Comparison of ENCODE assay signal across 32 cellular contexts in the genomic region with DNA sequence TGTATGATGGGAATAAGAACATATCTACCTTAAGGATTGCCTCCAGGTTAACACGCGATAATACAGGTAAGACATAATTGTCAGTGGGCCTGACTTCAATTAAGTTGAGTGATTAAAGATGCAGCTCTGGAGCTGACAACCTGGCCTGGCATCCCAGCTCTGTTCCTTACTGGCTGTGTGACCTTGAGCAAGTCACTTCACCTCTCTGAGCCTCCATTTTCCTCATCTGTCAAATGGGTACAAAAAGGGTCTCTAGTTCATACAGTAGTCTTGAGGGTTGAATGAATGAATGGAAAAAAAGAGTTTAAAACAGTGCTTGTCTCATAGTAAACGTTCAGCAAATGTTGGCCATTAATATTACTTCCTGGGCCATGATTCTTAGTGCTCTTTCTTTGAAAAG.
"Had no signal": no experiment of that assay in that cellular context is flagged by ENCODE, and none has a peak within 500 bp of the region (broad histone marks: within the 10 kb centered on the region; RNA-seq: fewer than 3 reads in every experiment).

No MANE protein-coding gene starts in this region.

- H3K27ac ChIP-seq: adrenal gland, body of pancreas, brain microvascular endothelial cell, breast epithelium had no signal

- FAIRE-seq: astrocyte, TTC549 had no signal

- ATAC-seq: activated CD8-positive, alpha-beta T cell treated with anti-CD3 and anti-CD28 coated beads for 36 hours; activated naive CD4-positive, alpha-beta T cell treated with anti-CD3 and anti-CD28 coated beads, Interleukin-2, amount 50 U/mL, for 72 hours; activated T-cell treated with anti-CD3 and anti-CD28 coated beads, Interleukin-2, amount 50 U/mL, for 4 hours; activated T-cell treated with anti-CD3 and anti-CD28 coated beads, Interleukin-2, amount 50 U/mL, for 72 hours; activated T-helper 17 cell treated with anti-CD3 and anti-CD28 coated beads, Interleukin-2, amount 50 U/mL, for 72 hours; body of pancreas had no signal

- H3K27me3 ChIP-seq: body of pancreas, brain microvascular endothelial cell had no signal

- DNase-seq: activated B cell treated with CpG ODN at 0.5 μM for 24 hours; activated CD4-positive, alpha-beta memory T cell treated with anti-CD3 and anti-CD28 coated beads for 36 hours; activated CD4-positive, alpha-beta T cell treated with anti-CD3 and anti-CD28 coated beads for 4 hours; activated CD4-positive, alpha-beta T cell treated with anti-CD3 and anti-CD28 coated beads, Interleukin-2, amount 10 ng/mL, durations not matched to agents 24 days and 14 days; activated CD4-positive, alpha-beta T cell treated with anti-CD3 and anti-CD28 coated beads, Interleukin-2, amount 50 U/mL, for 1 hour; activated CD4-positive, alpha-beta T cell treated with anti-CD3 and anti-CD28 coated beads, Interleukin-2, amount 50 U/mL, for 4 hours; activated CD4-positive, CD25-positive, alpha-beta regulatory T cell treated with anti-CD3 and anti-CD28 coated beads, Interleukin-2, amount 50 U/mL, for 72 hours; activated CD8-positive, alpha-beta memory T cell treated with anti-CD3 and anti-CD28 coated beads, Interleukin-2, amount 50 U/mL, for 4 hours; activated CD8-positive, alpha-beta T cell treated with anti-CD3 and anti-CD28 coated beads for 36 hours; activated effector memory CD4-positive, alpha-beta T cell treated with anti-CD3 and anti-CD28 coated beads, Interleukin-2, amount 50 U/mL, for 16 hours; activated gamma-delta T cell treated with Interleukin-2 at 50 U/mL for 16 hours; activated naive CD4-positive, alpha-beta T cell; activated naive CD4-positive, alpha-beta T cell treated with anti-CD3 and anti-CD28 coated beads for 36 hours; activated naive CD4-positive, alpha-beta T cell treated with anti-CD3 and anti-CD28 coated beads, Interleukin-2, amount 50 U/mL, for 16 hours; activated naive CD8-positive, alpha-beta T cell treated with anti-CD3 and anti-CD28 coated beads for 36 hours; activated T-cell treated with anti-CD3 and anti-CD28 coated beads for 4 hours; activated T-cell treated with anti-CD3 and anti-CD28 coated beads, Interleukin-2, amount 50 U/mL, for 1 hour; activated T-cell treated with anti-CD3 and anti-CD28 coated beads, Interleukin-2, amount 50 U/mL, for 4 hours; activated T-cell treated with anti-CD3 and anti-CD28 coated beads, Interleukin-2, amount 50 U/mL, for 72 hours; amniotic stem cell; aorta; body of pancreas; brain microvascular endothelial cell; central memory CD4-positive, alpha-beta T cell; T-helper 2 cell; T-helper 9 cell had no signal

- H3K4me3 ChIP-seq: adrenal gland, body of pancreas, breast epithelium had no signal

- H3K9me3 ChIP-seq: adrenal gland, body of pancreas, breast epithelium had no signal

- H3K36me3 ChIP-seq: adrenal gland, brain microvascular endothelial cell, breast epithelium had no signal

- H3K4me1 ChIP-seq: adrenal gland, body of pancreas, breast epithelium had no signal
